1 cellular context compared by ENCODE assay signal in the genomic region with DNA sequence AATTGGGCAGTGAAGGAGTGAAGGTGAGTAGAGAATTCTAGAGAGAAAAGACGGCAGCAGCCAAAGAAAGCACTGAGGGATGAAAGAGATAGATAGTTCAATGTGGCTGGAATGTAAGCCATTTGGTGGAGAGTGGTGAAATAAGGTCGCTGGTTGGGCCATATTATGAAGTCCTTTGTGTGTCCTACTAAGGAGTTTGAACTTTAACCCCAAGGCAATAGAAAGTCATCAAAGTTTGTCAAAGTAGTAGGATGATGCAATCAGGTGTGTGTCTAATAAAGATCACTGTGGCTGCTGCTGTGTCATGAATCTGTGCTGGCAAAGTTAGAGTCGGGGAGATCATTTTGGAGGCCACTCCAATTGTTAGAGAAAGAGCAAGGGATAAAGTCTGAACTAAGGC.
TF ChIP-seq lines count a peak whose summit lies in the region.

No MANE protein-coding gene starts in this region.

TF ChIP-seq in HepG2, 621 proteins besides CTCF, POLR2A, EP300 and RAD21 (continued from another document and continues in another):
- TF ChIP-seq, protein P1, sequence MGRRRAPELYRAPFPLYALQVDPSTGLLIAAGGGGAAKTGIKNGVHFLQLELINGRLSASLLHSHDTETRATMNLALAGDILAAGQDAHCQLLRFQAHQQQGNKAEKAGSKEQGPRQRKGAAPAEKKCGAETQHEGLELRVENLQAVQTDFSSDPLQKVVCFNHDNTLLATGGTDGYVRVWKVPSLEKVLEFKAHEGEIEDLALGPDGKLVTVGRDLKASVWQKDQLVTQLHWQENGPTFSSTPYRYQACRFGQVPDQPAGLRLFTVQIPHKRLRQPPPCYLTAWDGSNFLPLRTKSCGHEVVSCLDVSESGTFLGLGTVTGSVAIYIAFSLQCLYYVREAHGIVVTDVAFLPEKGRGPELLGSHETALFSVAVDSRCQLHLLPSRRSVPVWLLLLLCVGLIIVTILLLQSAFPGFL (CRISPR knock-in tag; IDR thresholded peaks at IDR 0.05): no peak
- TF ChIP-seq, protein P2, sequence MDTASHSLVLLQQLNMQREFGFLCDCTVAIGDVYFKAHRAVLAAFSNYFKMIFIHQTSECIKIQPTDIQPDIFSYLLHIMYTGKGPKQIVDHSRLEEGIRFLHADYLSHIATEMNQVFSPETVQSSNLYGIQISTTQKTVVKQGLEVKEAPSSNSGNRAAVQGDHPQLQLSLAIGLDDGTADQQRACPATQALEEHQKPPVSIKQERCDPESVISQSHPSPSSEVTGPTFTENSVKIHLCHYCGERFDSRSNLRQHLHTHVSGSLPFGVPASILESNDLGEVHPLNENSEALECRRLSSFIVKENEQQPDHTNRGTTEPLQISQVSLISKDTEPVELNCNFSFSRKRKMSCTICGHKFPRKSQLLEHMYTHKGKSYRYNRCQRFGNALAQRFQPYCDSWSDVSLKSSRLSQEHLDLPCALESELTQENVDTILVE (CRISPR knock-in tag; IDR thresholded peaks at IDR 0.05): no peak
- TF ChIP-seq ZFX (CRISPR knock-in tag; IDR thresholded peaks at IDR 0.05; ENCODE audit: low read depth) (0 out of 2 replicates have a peak, but pooled peaks have one; percentile 16), ZNF33A (CRISPR knock-in tag; IDR thresholded peaks at IDR 0.05; ENCODE audit: borderline replicate concordance) (no peak), ZNF891 (CRISPR knock-in tag; IDR thresholded peaks at IDR 0.05) (no peak), SNAPC2 (CRISPR knock-in tag; IDR thresholded peaks at IDR 0.05) (no peak), ZNF7 (CRISPR knock-in tag; IDR thresholded peaks at IDR 0.05) (no peak), PITX1 (CRISPR knock-in tag; IDR thresholded peaks at IDR 0.05) (peak; percentile 21; the same call in 1 of the 2 replicates), ZFP90 (CRISPR knock-in tag; IDR thresholded peaks at IDR 0.05; ENCODE audit: borderline replicate concordance) (no peak), BORCS8-MEF2B (CRISPR knock-in tag; IDR thresholded peaks at IDR 0.05) (no peak), NFYC (CRISPR knock-in tag; IDR thresholded peaks at IDR 0.05) (no peak), ZNF18 (CRISPR knock-in tag; IDR thresholded peaks at IDR 0.05; ENCODE audit: insufficient replicate concordance) (no peak), KLF11 (CRISPR knock-in tag; IDR thresholded peaks at IDR 0.05) (peak; percentile 56; the same call in 1 of the 2 replicates), ZFP62 (CRISPR knock-in tag; IDR thresholded peaks at IDR 0.05) (no peak), ZNF224 (CRISPR knock-in tag; IDR thresholded peaks at IDR 0.05) (no peak), ZNF597 (CRISPR knock-in tag; IDR thresholded peaks at IDR 0.05) (no peak), ZNF615 (CRISPR knock-in tag; IDR thresholded peaks at IDR 0.05; ENCODE audit: borderline replicate concordance) (no peak), ZZZ3 (CRISPR knock-in tag; IDR thresholded peaks at IDR 0.05; ENCODE audit: borderline replicate concordance) (no peak), GLI4 (CRISPR knock-in tag; IDR thresholded peaks at IDR 0.05; ENCODE audit: borderline replicate concordance) (no peak), ZNF296 (CRISPR knock-in tag; conservative IDR thresholded peaks at IDR 0.05) (no peak), FIP1L1 (IDR thresholded peaks at IDR 0.05; ENCODE audit: borderline replicate concordance, insufficient read depth, low read depth, low read length) (no peak), SMAD9 (CRISPR knock-in tag; IDR thresholded peaks at IDR 0.05) (no peak), TAF15 (IDR thresholded peaks at IDR 0.05; ENCODE audit: low read depth, low read length, poor library complexity, severe bottlenecking) (no peak), ZNF784 (CRISPR knock-in tag; IDR thresholded peaks at IDR 0.05; ENCODE audit: borderline replicate concordance) (no peak), MNT (IDR thresholded peaks at IDR 0.05) (no peak), ZFP1 (CRISPR knock-in tag; IDR thresholded peaks at IDR 0.05) (no peak), POLR2AphosphoS5 (IDR thresholded peaks at IDR 0.05; ENCODE audit: low read depth, low read length) (no peak; the same call in 1 of the 2 replicates), EED (CRISPR knock-in tag; IDR thresholded peaks at IDR 0.05) (no peak), RFX1 (IDR thresholded peaks at IDR 0.05) (no peak), ZMYM3 (CRISPR knock-in tag; IDR thresholded peaks at IDR 0.05) (peak; percentile 15; the same call in 1 of the 2 replicates), ZNF335 (CRISPR knock-in tag; IDR thresholded peaks at IDR 0.05) (no peak), TMF1 (CRISPR knock-in tag; IDR thresholded peaks at IDR 0.05; ENCODE audit: low read depth) (no peak), NFIB (CRISPR knock-in tag; IDR thresholded peaks at IDR 0.05; ENCODE audit: borderline replicate concordance) (no peak), SNAPC4 (CRISPR knock-in tag; IDR thresholded peaks at IDR 0.05) (no peak), KMT2A (CRISPR knock-in tag; IDR thresholded peaks at IDR 0.05) (no peak), BCL6 (CRISPR knock-in tag; IDR thresholded peaks at IDR 0.05) (peak; percentile 88), MLLT10 (CRISPR knock-in tag; IDR thresholded peaks at IDR 0.05) (no peak)
- TF ChIP-seq, protein P3, sequence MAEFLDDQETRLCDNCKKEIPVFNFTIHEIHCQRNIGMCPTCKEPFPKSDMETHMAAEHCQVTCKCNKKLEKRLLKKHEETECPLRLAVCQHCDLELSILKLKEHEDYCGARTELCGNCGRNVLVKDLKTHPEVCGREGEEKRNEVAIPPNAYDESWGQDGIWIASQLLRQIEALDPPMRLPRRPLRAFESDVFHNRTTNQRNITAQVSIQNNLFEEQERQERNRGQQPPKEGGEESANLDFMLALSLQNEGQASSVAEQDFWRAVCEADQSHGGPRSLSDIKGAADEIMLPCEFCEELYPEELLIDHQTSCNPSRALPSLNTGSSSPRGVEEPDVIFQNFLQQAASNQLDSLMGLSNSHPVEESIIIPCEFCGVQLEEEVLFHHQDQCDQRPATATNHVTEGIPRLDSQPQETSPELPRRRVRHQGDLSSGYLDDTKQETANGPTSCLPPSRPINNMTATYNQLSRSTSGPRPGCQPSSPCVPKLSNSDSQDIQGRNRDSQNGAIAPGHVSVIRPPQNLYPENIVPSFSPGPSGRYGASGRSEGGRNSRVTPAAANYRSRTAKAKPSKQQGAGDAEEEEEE (CRISPR knock-in tag; IDR thresholded peaks at IDR 0.05; ENCODE audit: borderline replicate concordance): no peak
- TF ChIP-seq, protein P4, sequence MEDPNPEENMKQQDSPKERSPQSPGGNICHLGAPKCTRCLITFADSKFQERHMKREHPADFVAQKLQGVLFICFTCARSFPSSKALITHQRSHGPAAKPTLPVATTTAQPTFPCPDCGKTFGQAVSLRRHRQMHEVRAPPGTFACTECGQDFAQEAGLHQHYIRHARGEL (CRISPR knock-in tag; IDR thresholded peaks at IDR 0.05): no peak
- TF ChIP-seq, protein P5, sequence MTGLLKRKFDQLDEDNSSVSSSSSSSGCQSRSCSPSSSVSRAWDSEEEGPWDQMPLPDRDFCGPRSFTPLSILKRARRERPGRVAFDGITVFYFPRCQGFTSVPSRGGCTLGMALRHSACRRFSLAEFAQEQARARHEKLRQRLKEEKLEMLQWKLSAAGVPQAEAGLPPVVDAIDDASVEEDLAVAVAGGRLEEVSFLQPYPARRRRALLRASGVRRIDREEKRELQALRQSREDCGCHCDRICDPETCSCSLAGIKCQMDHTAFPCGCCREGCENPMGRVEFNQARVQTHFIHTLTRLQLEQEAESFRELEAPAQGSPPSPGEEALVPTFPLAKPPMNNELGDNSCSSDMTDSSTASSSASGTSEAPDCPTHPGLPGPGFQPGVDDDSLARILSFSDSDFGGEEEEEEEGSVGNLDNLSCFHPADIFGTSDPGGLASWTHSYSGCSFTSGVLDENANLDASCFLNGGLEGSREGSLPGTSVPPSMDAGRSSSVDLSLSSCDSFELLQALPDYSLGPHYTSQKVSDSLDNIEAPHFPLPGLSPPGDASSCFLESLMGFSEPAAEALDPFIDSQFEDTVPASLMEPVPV (CRISPR knock-in tag; IDR thresholded peaks at IDR 0.05): no peak
- TF ChIP-seq, protein P6, sequence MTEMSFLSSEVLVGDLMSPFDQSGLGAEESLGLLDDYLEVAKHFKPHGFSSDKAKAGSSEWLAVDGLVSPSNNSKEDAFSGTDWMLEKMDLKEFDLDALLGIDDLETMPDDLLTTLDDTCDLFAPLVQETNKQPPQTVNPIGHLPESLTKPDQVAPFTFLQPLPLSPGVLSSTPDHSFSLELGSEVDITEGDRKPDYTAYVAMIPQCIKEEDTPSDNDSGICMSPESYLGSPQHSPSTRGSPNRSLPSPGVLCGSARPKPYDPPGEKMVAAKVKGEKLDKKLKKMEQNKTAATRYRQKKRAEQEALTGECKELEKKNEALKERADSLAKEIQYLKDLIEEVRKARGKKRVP (CRISPR knock-in tag; IDR thresholded peaks at IDR 0.05): peak; percentile 99
- TF ChIP-seq, protein P7, sequence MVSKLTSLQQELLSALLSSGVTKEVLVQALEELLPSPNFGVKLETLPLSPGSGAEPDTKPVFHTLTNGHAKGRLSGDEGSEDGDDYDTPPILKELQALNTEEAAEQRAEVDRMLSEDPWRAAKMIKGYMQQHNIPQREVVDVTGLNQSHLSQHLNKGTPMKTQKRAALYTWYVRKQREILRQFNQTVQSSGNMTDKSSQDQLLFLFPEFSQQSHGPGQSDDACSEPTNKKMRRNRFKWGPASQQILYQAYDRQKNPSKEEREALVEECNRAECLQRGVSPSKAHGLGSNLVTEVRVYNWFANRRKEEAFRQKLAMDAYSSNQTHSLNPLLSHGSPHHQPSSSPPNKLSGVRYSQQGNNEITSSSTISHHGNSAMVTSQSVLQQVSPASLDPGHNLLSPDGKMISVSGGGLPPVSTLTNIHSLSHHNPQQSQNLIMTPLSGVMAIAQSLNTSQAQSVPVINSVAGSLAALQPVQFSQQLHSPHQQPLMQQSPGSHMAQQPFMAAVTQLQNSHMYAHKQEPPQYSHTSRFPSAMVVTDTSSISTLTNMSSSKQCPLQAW (CRISPR knock-in tag; IDR thresholded peaks at IDR 0.05): no peak
